1 cellular context compared by ENCODE assay signal in the genomic region with DNA sequence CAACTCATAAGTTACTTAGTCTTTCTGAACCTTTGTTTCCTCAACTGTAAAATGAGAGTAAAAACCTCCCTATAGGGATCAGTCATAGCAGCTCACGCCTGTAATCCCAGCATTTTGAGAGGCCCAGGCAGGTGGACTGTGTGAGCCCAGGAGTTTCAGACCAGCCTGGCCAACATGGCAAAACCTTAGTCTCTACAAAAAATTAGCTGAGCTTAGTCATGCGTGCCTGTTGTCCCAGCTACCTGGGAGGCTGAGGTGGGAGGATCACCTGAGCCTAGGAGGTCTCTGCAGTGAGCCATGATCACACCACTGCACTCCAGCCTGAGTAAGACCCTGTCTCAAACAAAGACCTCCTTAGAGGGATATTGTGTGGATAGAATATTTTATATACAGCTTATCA.
TF ChIP-seq lines count a peak whose summit lies in the region.

No MANE protein-coding gene starts in this region.

TF ChIP-seq in HCT116, 20 proteins besides CTCF, POLR2A, EP300 and RAD21:
- TF ChIP-seq MAX (IDR thresholded peaks at IDR 0.05) (no peak), EGR1 (IDR thresholded peaks at IDR 0.05; ENCODE audit: low read depth) (no peak), ZFX (IDR thresholded peaks at IDR 0.05) (no peak), JUND (IDR thresholded peaks at IDR 0.05) (no peak), EZH2phosphoT487 (IDR thresholded peaks at IDR 0.05; ENCODE audit: borderline replicate concordance) (no peak), SIN3A (IDR thresholded peaks at IDR 0.05; ENCODE audit: low read depth) (no peak), SP1 (IDR thresholded peaks at IDR 0.05; ENCODE audit: low read depth) (no peak), ELF1 (IDR thresholded peaks at IDR 0.05; ENCODE audit: borderline replicate concordance, low read depth) (no peak), EZH2 (IDR thresholded peaks at IDR 0.05) (no peak), ATF3 (IDR thresholded peaks at IDR 0.05) (no peak), CEBPB (IDR thresholded peaks at IDR 0.05; ENCODE audit: low read depth) (no peak)
